ENCODE assay signal across 28 cellular contexts in the genomic region with DNA sequence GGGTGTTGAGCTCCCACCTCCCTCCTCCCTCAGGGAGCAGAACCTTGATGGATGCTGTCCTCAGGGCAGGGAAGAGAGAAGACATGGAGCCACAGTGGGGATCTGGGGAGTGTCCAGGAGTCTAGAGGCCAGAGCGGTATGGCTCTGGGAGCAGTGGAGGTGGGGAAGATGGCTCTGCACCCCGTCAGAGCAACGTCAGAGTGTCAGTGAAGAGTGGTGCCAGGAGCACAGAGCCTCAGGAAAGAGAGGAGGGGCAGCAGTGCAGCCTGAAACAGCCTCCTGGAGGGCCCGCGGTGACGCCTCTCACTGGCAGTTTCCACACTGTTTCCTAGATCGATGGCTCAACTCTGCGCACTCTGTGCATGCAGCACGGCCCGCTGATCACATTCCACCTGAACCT. TPM values are rescaled to one million over a fixed set of nuclear protein-coding genes. Genes with fewer than 3 reads are reported as not detected.
A peak's percentile ranks its signal among the peaks of the same experiment; 100 is the strongest.
DNase-seq lines count a peak whose midpoint lies in the region; ATAC-seq and TF ChIP-seq lines count a peak whose summit lies in the region.
"Had no signal": no experiment of that assay in that cellular context is flagged by ENCODE, and none has a peak within 500 bp of the region (broad histone marks: within the 10 kb centered on the region; RNA-seq: fewer than 3 reads in every experiment).

No MANE protein-coding gene starts in this region.

- TF ChIP-seq POLR2A in HCT116 (IDR thresholded peaks at IDR 0.05; ENCODE audit: borderline replicate concordance, extremely low read depth, insufficient read depth, insufficient read length): no peak

- H2AFZ ChIP-seq in DND-41 (ENCODE audit: low read depth, low read length) (no peak overlapping the region), HCT116 (ENCODE audit: low read depth, low read length, poor library complexity, severe bottlenecking) (no peak overlapping the region)

- H4K20me1 ChIP-seq in DND-41 (ENCODE audit: insufficient read depth, low read length) (peaks cover 2% of the 10 kb centered on the region; the same call in 1 of the 2 replicates), HCT116 (ENCODE audit: insufficient read depth) (peaks cover 6% of the 10 kb centered on the region; the same call in 1 of the 2 replicates)

- 88 to 91% methylated on average over 5 to 10 of the region's 10 CpGs for WGBS in endodermal cell (ENCODE audit: insufficient coverage in 1 of 2, insufficient read length in 1 of 2), 2 experiments

- TF ChIP-seq CTCF in DND-41 (IDR thresholded peaks at IDR 0.05; ENCODE audit: borderline replicate concordance, extremely low read depth, low read length, poor library complexity, severe bottlenecking) (no peak), HCT116 (IDR thresholded peaks at IDR 0.05 in 2 of 3, conservative IDR thresholded peaks at IDR 0.05 in 1 of 3; ENCODE audit: borderline replicate concordance in 1 of 3, insufficient read depth in 1 of 3, low read depth in 2 of 3, low read length in 2 of 3) (no peak), endodermal cell (conservative IDR thresholded peaks at IDR 0.05) (no peak), natural killer cell (IDR thresholded peaks at IDR 0.05) (no peak)

- H3K36me3 Mint-ChIP-seq in endodermal cell (ENCODE audit: low read depth) (peaks cover 92% of the 10 kb centered on the region), natural killer cell (peaks cover 44% of the 10 kb centered on the region)
- peaks cover 68% of the 10 kb centered on the region for H3K36me3 Mint-ChIP-seq in activated T-helper 2 cell treated with anti-CD3 and anti-CD28 coated beads, Interferon-gamma antibody, Interleukin-2, Interleukin-4, amounts not matched to agents 10 μg/mL and 5 μg/mL and 100 μg/mL, durations not matched to agents 14 hours and 24 hours and 36 hours (ENCODE audit: low read depth)

- H3K9ac ChIP-seq in DND-41 (ENCODE audit: low read depth, low read length) (no peak overlapping the region), HCT116 (ENCODE audit: low read length) (no peak overlapping the region), endodermal cell (ENCODE audit: extremely low read depth, low read length, poor library complexity, severe bottlenecking) (no peak overlapping the region)
- H3K9ac ChIP-seq: KMS-11 had no signal

- H3K9me2 ChIP-seq in HCT116 (ENCODE audit: insufficient read depth): no peaks in the 10 kb centered on the region

- H3K4me3 ChIP-seq in DND-41 (ENCODE audit: low read depth in 1 of 2, low read length in 2 of 2): no peak overlapping the region
- H3K4me3 ChIP-seq in HCT116 (replicated peaks in 1 of 2; ENCODE audit: low read depth in 1 of 2, low read length in 2 of 2): no peak overlapping the region
- no peak overlapping the region for H3K4me3 ChIP-seq in endodermal cell (ENCODE audit: low read length)
- H3K4me3 ChIP-seq: lung had no signal

- H3K4me2 ChIP-seq in DND-41 (ENCODE audit: insufficient read depth, low read length) (no peak overlapping the region), HCT116 (ENCODE audit: low read length) (no peak overlapping the region)
- H3K4me2 ChIP-seq: KMS-11 had no signal

- no peaks in the 10 kb centered on the region for H3K27me3 Mint-ChIP-seq in endodermal cell (ENCODE audit: insufficient read depth)
- H3K27me3 Mint-ChIP-seq in natural killer cell (ENCODE audit: low read depth in 2 of 2): no peaks in the 10 kb centered on the region
- H3K27me3 Mint-ChIP-seq in activated T-helper 2 cell treated with anti-CD3 and anti-CD28 coated beads, Interferon-gamma antibody, Interleukin-2, Interleukin-4, amounts not matched to agents 10 μg/mL and 5 μg/mL and 100 μg/mL, durations not matched to agents 14 hours and 24 hours and 36 hours (ENCODE audit: low read depth): no peaks in the 10 kb centered on the region
- H3K27me3 Mint-ChIP-seq: central memory CD8-positive, alpha-beta T cell had no signal

- H3K9me3 ChIP-seq in DND-41 (ENCODE audit: insufficient read depth, low read length, severe bottlenecking): no peaks in the 10 kb centered on the region
- H3K9me3 ChIP-seq in HCT116 (ENCODE audit: control insufficient read depth in 1 of 2, insufficient read depth in 1 of 2, low read depth in 1 of 2, low read length in 2 of 2): no peaks in the 10 kb centered on the region
- H3K9me3 ChIP-seq in endodermal cell (ENCODE audit: control insufficient read depth, low read length): no peaks in the 10 kb centered on the region
- H3K9me3 ChIP-seq: BE2C had no signal

- H3K27me3 ChIP-seq in DND-41 (ENCODE audit: insufficient read depth, low read length, poor library complexity): no peaks in the 10 kb centered on the region
- H3K27me3 ChIP-seq in HCT116 (ENCODE audit: insufficient read depth, low read length): no peaks in the 10 kb centered on the region
- H3K27me3 ChIP-seq in endodermal cell (ENCODE audit: control insufficient read depth, insufficient read depth, low read length, poor library complexity, severe bottlenecking): no peaks in the 10 kb centered on the region
- H3K27me3 ChIP-seq: BE2C had no signal

- BruUV-seq in HCT116 (replicated peaks; lab: Mats Ljungman, UMichigan): no TSS peak

- intact Hi-C loops in HCT116 (cut with micrococcal nuclease) (no loop called here), natural killer cell (cut with micrococcal nuclease) (no loop called here)
- intact Hi-C loops in activated T-helper 2 cell treated with anti-CD3 and anti-CD28 coated beads, Interferon-gamma antibody, Interleukin-2, Interleukin-4, amounts not matched to agents 10 μg/mL and 5 μg/mL and 100 μg/mL, durations not matched to agents 14 hours and 24 hours and 36 hours (cut with micrococcal nuclease): no loop called here

- no peak overlapping the region for H3K27ac ChIP-seq in DND-41 (ENCODE audit: low read length)
- H3K27ac ChIP-seq in HCT116 (ENCODE audit: low read depth, low read length): no peak overlapping the region
- no peak overlapping the region for H3K27ac ChIP-seq in endodermal cell (ENCODE audit: low read depth, low read length)
- H3K27ac ChIP-seq: epithelial cell of prostate, KMS-11 had no signal

- no peaks in the 10 kb centered on the region for H3K9me3 Mint-ChIP-seq in endodermal cell
- H3K9me3 Mint-ChIP-seq in natural killer cell: no peaks in the 10 kb centered on the region
- no peaks in the 10 kb centered on the region for H3K9me3 Mint-ChIP-seq in activated T-helper 2 cell treated with anti-CD3 and anti-CD28 coated beads, Interferon-gamma antibody, Interleukin-2, Interleukin-4, amounts not matched to agents 10 μg/mL and 5 μg/mL and 100 μg/mL, durations not matched to agents 14 hours and 24 hours and 36 hours
- H3K9me3 Mint-ChIP-seq: central memory CD8-positive, alpha-beta T cell had no signal

- peak overlapping the region; percentile 84 for H3K27ac Mint-ChIP-seq in endodermal cell
- H3K27ac Mint-ChIP-seq in natural killer cell: peak overlapping the region; percentile 70 to 86
- no peak overlapping the region for H3K27ac Mint-ChIP-seq in activated T-helper 2 cell treated with anti-CD3 and anti-CD28 coated beads, Interferon-gamma antibody, Interleukin-2, Interleukin-4, amounts not matched to agents 10 μg/mL and 5 μg/mL and 100 μg/mL, durations not matched to agents 14 hours and 24 hours and 36 hours

- TF ChIP-seq RAD21 in HCT116 (IDR thresholded peaks at IDR 0.05; ENCODE audit: low read depth): no peak

- RAD21 ChIA-PET in HCT116 (lab: Charles Lee; ENCODE audit: low non-redundant PET in 1 of 2, low total read pairs in 2 of 2, uncharacterized antibody in 2 of 2, unreplicated experiment in 2 of 2): no interaction called here

- ATAC-seq in DND-41 (ENCODE audit: insufficient read depth, low read depth) (peak; percentile 28; the same call in 2 of the 3 replicates), HCT116 (0 out of 2 replicates have a peak, but pooled peaks have one; percentile 27), natural killer cell (no peak), GM21367 (IDR thresholded peaks at IDR 0.05; ENCODE audit: unreplicated experiment) (no peak)
- ATAC-seq: activated CD4-positive, CD25-positive, alpha-beta regulatory T cell treated with anti-CD3 and anti-CD28 coated beads, Interleukin-2, amount 50 U/mL, for 24 hours; PC-3 had no signal

- H3K79me2 ChIP-seq in DND-41 (ENCODE audit: insufficient read depth, low read length) (no peaks in the 10 kb centered on the region), HCT116 (ENCODE audit: insufficient read depth, low read length) (no peaks in the 10 kb centered on the region)

- H3K4me1 ChIP-seq in DND-41 (ENCODE audit: insufficient read depth, low read length) (no peaks in the 10 kb centered on the region), HCT116 (ENCODE audit: control insufficient read depth in 1 of 2, insufficient read depth in 2 of 2, low read length in 2 of 2) (no peaks in the 10 kb centered on the region), endodermal cell (ENCODE audit: control insufficient read depth, insufficient read depth, low read length) (no peaks in the 10 kb centered on the region)
- H3K4me1 ChIP-seq: BE2C had no signal

- CTCF ChIA-PET in HCT116 (lab: Charles Lee): no interaction called here

- POLR2A ChIA-PET in HCT116 (lab: Charles Lee): no interaction called here

- H3K36me3 ChIP-seq in DND-41 (ENCODE audit: insufficient read depth, low read length): peaks cover 92% of the 10 kb centered on the region
- peaks cover 43% of the 10 kb centered on the region in 2 experiments for H3K36me3 ChIP-seq in HCT116 (ENCODE audit: control insufficient read depth in 1 of 2, insufficient read depth in 2 of 2, low read length in 2 of 2)
- H3K36me3 ChIP-seq in endodermal cell (ENCODE audit: control insufficient read depth, insufficient read depth, low read length): peaks cover 95% of the 10 kb centered on the region

- H3K4me1 Mint-ChIP-seq in endodermal cell (no peaks in the 10 kb centered on the region), natural killer cell (peaks cover 32 to 38% of the 10 kb centered on the region in 2 donors)
- no peaks in the 10 kb centered on the region for H3K4me1 Mint-ChIP-seq in activated T-helper 2 cell treated with anti-CD3 and anti-CD28 coated beads, Interferon-gamma antibody, Interleukin-2, Interleukin-4, amounts not matched to agents 10 μg/mL and 5 μg/mL and 100 μg/mL, durations not matched to agents 14 hours and 24 hours and 36 hours (ENCODE audit: low read depth)
- H3K4me1 Mint-ChIP-seq: central memory CD8-positive, alpha-beta T cell had no signal

- H3K4me3 Mint-ChIP-seq in endodermal cell: no peak overlapping the region
- no peak overlapping the region for H3K4me3 Mint-ChIP-seq in natural killer cell
- H3K4me3 Mint-ChIP-seq in activated T-helper 2 cell treated with anti-CD3 and anti-CD28 coated beads, Interferon-gamma antibody, Interleukin-2, Interleukin-4, amounts not matched to agents 10 μg/mL and 5 μg/mL and 100 μg/mL, durations not matched to agents 14 hours and 24 hours and 36 hours (ENCODE audit: low read depth): no peak overlapping the region
- H3K4me3 Mint-ChIP-seq: central memory CD8-positive, alpha-beta T cell had no signal

- no peak for DNase-seq in DND-41
- no peak for DNase-seq in HCT116 (ENCODE audit: low read depth, low spot score)
- no peak for DNase-seq in endodermal cell
- DNase-seq in natural killer cell: no peak
- DNase-seq in activated T-helper 2 cell treated with anti-CD3 and anti-CD28 coated beads, Interferon-gamma antibody, Interleukin-2, Interleukin-4, amounts not matched to agents 10 μg/mL and 5 μg/mL and 100 μg/mL, durations not matched to agents 14 hours and 24 hours and 36 hours (ENCODE audit: low spot score): no peak
- no peak for DNase-seq in KG1 (lab: John Stamatoyannopoulos, UW)
- DNase-seq: activated naive CD4-positive, alpha-beta T cell treated with anti-CD3 and anti-CD28 coated beads, Interleukin-2, amount 50 U/mL, for 16 hours; activated T-cell treated with anti-CD3 and anti-CD28 coated beads, Interleukin-2, amount 50 U/mL, for 48 hours; aorta; BE2C; DMS53; hypothalamus; NCI-H1417 treated with DMSO at 0.1 percent for 48 hours; NCI-H2081 treated with DMSO at 0.1 percent for 48 hours; NCI-H446; PC-3; SIG-M5; stimulated activated CD8-positive, alpha-beta memory T cell treated with anti-CD3 and anti-CD28 coated beads, Interleukin-4, amount 100 ng/mL, for 48 hours; trophoblast cell had no signal

RNA-seq across cellular contexts. Expression of gene SLC5A11, which starts 23.2 kb away (rescaled TPM):
- total RNA-seq in HCT116 (2021; ENCODE audit: unreplicated experiment): 0.47 TPM
- polyA plus RNA-seq in HCT116 (2012): 0.40 and 0.48 TPM in 2 replicates
- total RNA-seq in endodermal cell: under 1 TPM in 1 of 2 donors, not detected in 1; 0.29 TPM
- polyA plus RNA-seq in endodermal cell (2013, experiment 1 of 2): not detected
- not detected for polyA plus RNA-seq in endodermal cell (2013, experiment 2 of 2)
- under 1 TPM in 2 of 3 donors, not detected in 1; 0.20 to 0.40 TPM for total RNA-seq in natural killer cell
- total RNA-seq in activated T-helper 2 cell treated with anti-CD3 and anti-CD28 coated beads, Interferon-gamma antibody, Interleukin-2, Interleukin-4, amounts not matched to agents 10 μg/mL and 5 μg/mL and 100 μg/mL, durations not matched to agents 14 hours and 24 hours and 36 hours: not detected in 2 replicates
- total RNA-seq: aorta, fibroblast of villous mesenchyme, posterior vena cava, skeletal muscle tissue had no signal

Comparison
In these comparisons a context has a peak if more than half of its experiments do, and no peak if none do; other contexts are left out.
1. ATAC-seq: peak in DND-41 (single experiment) and HCT116 (single experiment); none in natural killer cell (0 of 3) and GM21367 (single experiment).